15 cellular contexts compared by ENCODE assay signal in the genomic region with DNA sequence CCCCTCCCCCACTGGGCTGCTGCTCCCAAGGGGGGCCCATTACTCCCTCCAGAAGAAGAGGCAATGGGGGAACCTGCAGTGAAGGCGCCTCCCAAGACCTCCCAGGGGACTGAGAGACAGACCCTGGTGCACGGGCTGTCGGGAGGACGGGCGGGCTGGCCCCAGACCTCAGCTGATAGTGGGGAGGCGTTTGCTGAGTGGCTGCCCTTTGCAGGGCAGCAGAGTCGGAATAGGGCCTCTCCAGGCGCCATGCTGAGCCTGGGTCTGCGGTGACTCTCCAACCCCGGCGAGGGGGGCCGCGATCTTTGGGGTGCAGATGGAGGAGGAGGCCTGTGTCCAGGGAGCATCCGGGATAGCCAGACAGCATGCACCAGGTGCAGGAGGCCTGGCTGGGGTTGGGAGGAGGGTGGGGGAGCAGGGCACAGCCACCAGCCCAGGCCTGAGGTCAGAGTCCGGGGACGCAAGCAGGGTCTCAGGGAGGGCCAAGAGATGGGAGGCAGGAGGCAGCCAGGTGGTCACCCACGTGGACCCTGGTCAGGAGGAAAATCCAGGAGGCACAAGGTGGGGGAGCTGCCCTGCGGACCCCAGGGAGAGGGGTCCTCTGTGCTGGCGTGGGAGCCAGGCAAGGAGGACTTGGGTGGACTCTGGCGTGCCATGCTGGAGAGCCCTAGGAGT. TPM values are rescaled to one million over a fixed set of nuclear protein-coding genes. Genes with fewer than 3 reads are reported as not detected.
A peak's percentile ranks its signal among the peaks of the same experiment; 100 is the strongest.
DNase-seq lines count a peak whose midpoint lies in the region; ATAC-seq and TF ChIP-seq lines count a peak whose summit lies in the region.
"Had no signal": no experiment of that assay in that cellular context is flagged by ENCODE, and none has a peak within 500 bp of the region (broad histone marks: within the 10 kb centered on the region; RNA-seq: fewer than 3 reads in every experiment).

No MANE protein-coding gene starts in this region.

- H3K27me3 ChIP-seq in HUES6 (ENCODE audit: control insufficient read depth, insufficient read depth, low read length) (peaks cover 32% of the 10 kb centered on the region), ascending aorta (no peaks in the 10 kb centered on the region), stomach (peaks cover 0 to 53% (median 27%) of the 10 kb centered on the region in 3 donors), testis (no peaks in the 10 kb centered on the region)
- H3K27me3 ChIP-seq: thyroid gland had no signal

- TF ChIP-seq POLR2A in stomach (IDR thresholded peaks at IDR 0.05), result no peak
- no peak for TF ChIP-seq POLR2A in testis (IDR thresholded peaks at IDR 0.05)
- no peak for TF ChIP-seq POLR2A in erythroblast (IDR thresholded peaks at IDR 0.05; ENCODE audit: low read length)

- no peak overlapping the region for H3K9ac ChIP-seq in HUES6 (ENCODE audit: low read length)

- TF ChIP-seq EP300 in stomach (IDR thresholded peaks at IDR 0.05), result no peak

- WGBS in stomach, 5 donors, result 77 to 90% (median 84%) methylated on average over 17 to 20 of the region's 20 CpGs
- WGBS in testis, 2 donors, result 75 to 81% methylated on average over 8 to 12 of the region's 20 CpGs

- DNase-seq in ascending aorta (ENCODE audit: low spot score in 2 of 2) (peak in 1 of 2 donors; percentile 55), left colon (peak; percentile 5 to 21), stomach (no peak), testis (no peak), erythroblast (lab: John Stamatoyannopoulos, UW) (no peak)
- DNase-seq: activated CD4-positive, alpha-beta T cell treated with anti-CD3 and anti-CD28 coated beads, Interleukin-2, amount 10 ng/mL, durations not matched to agents 24 days and 14 days had no signal

- H3K4me1 ChIP-seq in HUES6 (ENCODE audit: control insufficient read depth, insufficient read depth, low read length) (peaks cover 7% of the 10 kb centered on the region; the same call in 1 of the 2 replicates), ascending aorta (peaks cover 13 to 23% of the 10 kb centered on the region in 2 donors), stomach (peaks cover 18 to 51% (median 42%) of the 10 kb centered on the region in 4 donors), testis (peaks cover 25% of the 10 kb centered on the region)

- H3K9me3 ChIP-seq in HUES6 (ENCODE audit: control insufficient read depth, insufficient read depth, low read depth, low read length) (no peaks in the 10 kb centered on the region), ascending aorta (no peaks in the 10 kb centered on the region), stomach (no peaks in the 10 kb centered on the region), testis (no peaks in the 10 kb centered on the region)
- H3K9me3 ChIP-seq: thyroid gland had no signal

- H3K36me3 ChIP-seq in HUES6 (ENCODE audit: control insufficient read depth, insufficient read depth, low read length), result no peaks in the 10 kb centered on the region
- no peaks in the 10 kb centered on the region for H3K36me3 ChIP-seq in ascending aorta
- no peaks in the 10 kb centered on the region for H3K36me3 ChIP-seq in stomach
- H3K36me3 ChIP-seq in testis (ENCODE audit: low read depth, missing control alignments), result no peaks in the 10 kb centered on the region
- H3K36me3 ChIP-seq: cardiac muscle cell, thyroid gland had no signal

- ATAC-seq in left colon (no peak), HG02981 (IDR thresholded peaks at IDR 0.05; ENCODE audit: unreplicated experiment) (no peak), GM18520 (IDR thresholded peaks at IDR 0.05; ENCODE audit: unreplicated experiment) (no peak)

- TF ChIP-seq CTCF in ascending aorta (IDR thresholded peaks at IDR 0.05) (no peak), stomach (IDR thresholded peaks at IDR 0.05) (no peak), testis (IDR thresholded peaks at IDR 0.05) (no peak)

- intact Hi-C loops in ascending aorta (cut with DNase I), result loop anchor here (5.0 kb wide), 1 partner anchor 75 kb away; no protein-coding TSS in a partner anchor
- intact Hi-C loops in left colon (cut with DNase I, micrococcal nuclease), result no loop called here
- intact Hi-C loops in stomach (cut with DNase I; ENCODE audit: low total_unique reads), result no loop called here
- intact Hi-C loops in testis (cut with DNase I; ENCODE audit: low total_unique reads), result loop anchor here (10.0 kb wide), 1 partner anchor 78 kb away; the partner anchor contains the start of gene SNED1

- peak overlapping the region; percentile 36 for H3K4me3 ChIP-seq in HUES6 (ENCODE audit: low read depth, low read length)
- H3K4me3 ChIP-seq in ascending aorta, result no peak overlapping the region
- no peak overlapping the region for H3K4me3 ChIP-seq in stomach
- H3K4me3 ChIP-seq in testis, result no peak overlapping the region
- H3K4me3 ChIP-seq: cardiac muscle cell, thyroid gland had no signal

- H3K27ac ChIP-seq in HUES6 (ENCODE audit: low read depth, low read length), result no peak overlapping the region
- peak overlapping the region; percentile 11 for H3K27ac ChIP-seq in ascending aorta
- peak overlapping the region in 3 of 5 donors; percentile 27 to 47 (median 42) for H3K27ac ChIP-seq in stomach
- no peak overlapping the region for H3K27ac ChIP-seq in testis
- H3K27ac ChIP-seq: cardiac muscle cell, epithelial cell of prostate, thyroid gland had no signal

RNA-seq across cellular contexts. Expression of gene CROCC2, which starts 11.0 kb away (rescaled TPM):
- total RNA-seq in ascending aorta, result 2.9 TPM
- under 1 TPM in 1 of 2 donors, not detected in 1; 0.06 TPM for total RNA-seq in left colon
- total RNA-seq in stomach, result 1 to 10 TPM in 1 of 5 donors, not detected in 4; 4.9 TPM
- under 1 TPM in 1 of 3 donors, not detected in 2; 0.03 TPM for polyA plus RNA-seq in stomach
- total RNA-seq in testis, result under 1 TPM; 0.43 to 0.55 TPM
- 0.51 TPM for polyA plus RNA-seq in testis (ENCODE audit: insufficient read depth, low read depth, low replicate concordance)
- total RNA-seq: activated CD4-positive, alpha-beta T cell treated with anti-CD3 and anti-CD28 coated beads, Interleukin-2, amount 10 ng/mL, durations not matched to agents 24 days and 14 days; cardiac muscle cell; OCI-LY7; T-helper 1 cell treated with Interleukin-12 subunit alpha and Interleukin-12 subunit beta and Interleukin-4 antibody, amounts not matched to agents 30 ng/mL and 1 ng/mL, for 36 hours; thyroid gland had no signal
- polyA plus RNA-seq: cardiac muscle cell had no signal

RNA-seq across cellular contexts. Expression of gene MAB21L4, which starts 21.2 kb away (rescaled TPM):
- total RNA-seq in ascending aorta (not detected), left colon (10 to 100 TPM in 1 of 2 donors, 1 to 10 TPM in 1; 4.5 to 11.8 TPM), stomach (1 to 10 TPM in 1 of 5 donors, under 1 TPM in 2, not detected in 2; 0.45 to 4.9 (median 0.55) TPM), testis (not detected)
- polyA plus RNA-seq in stomach (10 to 100 TPM in 1 of 3 donors, 1 to 10 TPM in 2; 6.0 to 48.9 (median 9.1) TPM), testis (ENCODE audit: insufficient read depth, low read depth, low replicate concordance) (1.1 TPM)
- total RNA-seq: activated CD4-positive, alpha-beta T cell treated with anti-CD3 and anti-CD28 coated beads, Interleukin-2, amount 10 ng/mL, durations not matched to agents 24 days and 14 days; cardiac muscle cell; OCI-LY7; T-helper 1 cell treated with Interleukin-12 subunit alpha and Interleukin-12 subunit beta and Interleukin-4 antibody, amounts not matched to agents 30 ng/mL and 1 ng/mL, for 36 hours had no signal
- polyA plus RNA-seq: cardiac muscle cell had no signal

RNA-seq across cellular contexts. Expression of gene AGXT, which starts 48.5 kb away (rescaled TPM):
- total RNA-seq in ascending aorta (not detected), left colon (1 to 10 TPM in 1 of 2 donors, under 1 TPM in 1; 0.59 to 3.0 TPM), stomach (not detected), testis (under 1 TPM in 1 of 2 donors, not detected in 1; 0.24 TPM)
- polyA plus RNA-seq in stomach (not detected), testis (ENCODE audit: insufficient read depth, low read depth, low replicate concordance) (0.51 TPM)
- total RNA-seq: activated CD4-positive, alpha-beta T cell treated with anti-CD3 and anti-CD28 coated beads, Interleukin-2, amount 10 ng/mL, durations not matched to agents 24 days and 14 days; OCI-LY7; renal cortical epithelial cell; T-helper 1 cell treated with Interleukin-12 subunit alpha and Interleukin-12 subunit beta and Interleukin-4 antibody, amounts not matched to agents 30 ng/mL and 1 ng/mL, for 36 hours; thyroid gland had no signal

Comparison
In these comparisons a context has a peak if more than half of its experiments do, and no peak if none do; other contexts are left out.
1. H3K27ac ChIP-seq: peak in ascending aorta (2 of 2) and stomach (3 of 5); none in HUES6 (single experiment) and testis (0 of 2).
2. DNase-seq: peak in left colon (2 of 2); none in stomach (single experiment), testis (single experiment) and erythroblast (0 of 2).
3. intact Hi-C loops: an anchor here in ascending aorta (5.0 kb wide) and testis (10.0 kb wide); none called in left colon and stomach.